ENCODE assay signal across 8 cellular contexts in the genomic region with DNA sequence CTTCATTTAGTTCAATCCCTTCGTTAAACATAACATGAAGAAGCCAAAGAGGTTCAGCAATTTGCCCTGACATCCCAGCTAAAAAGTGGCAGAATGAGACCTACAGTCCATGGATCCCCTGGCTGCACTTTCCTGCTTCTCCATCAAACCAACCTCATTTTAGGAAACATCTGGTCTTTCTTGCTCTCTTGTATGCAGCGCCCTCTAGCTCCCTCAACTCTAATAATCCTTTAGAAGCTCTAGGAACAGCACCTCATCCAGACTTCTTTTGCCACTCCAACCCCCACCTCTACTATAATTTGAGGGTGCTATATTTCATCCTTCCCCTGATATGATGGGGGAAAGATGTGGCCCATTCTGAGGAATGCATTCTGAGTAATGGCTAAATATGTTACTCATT. TPM values are rescaled to one million over a fixed set of nuclear protein-coding genes. Genes with fewer than 3 reads are reported as not detected.
DNase-seq lines count a peak whose midpoint lies in the region; ATAC-seq and TF ChIP-seq lines count a peak whose summit lies in the region.

No MANE protein-coding gene starts in this region.

- POLR2A ChIA-PET in RWPE1 (lab: Yijun Ruan, JAX; ENCODE audit: low non-redundant PET): no interaction called here

- intact Hi-C loops in stomach (cut with DNase I; ENCODE audit: low total_unique reads): no loop called here

- H3K27me3 ChIP-seq in parathyroid adenoma (ENCODE audit: control insufficient read depth, insufficient read depth, low read length): no peaks in the 10 kb centered on the region
- no peaks in the 10 kb centered on the region for H3K27me3 ChIP-seq in stomach

- H3K4me1 ChIP-seq in parathyroid adenoma (peaks cover 9% of the 10 kb centered on the region), stomach (peaks cover 0 to 13% (median 6%) of the 10 kb centered on the region in 4 donors)

- H3K27ac Mint-ChIP-seq in activated T-cell treated with anti-CD3 and anti-CD28 coated beads, Interleukin-2, amount 50 U/mL, for 24 hours: peak overlapping the region; percentile 50

- no peak overlapping the region for H3K4me3 ChIP-seq in fibroblast of mammary gland (ENCODE audit: control insufficient read depth, low read depth, low read length)
- no peak overlapping the region for H3K4me3 ChIP-seq in parathyroid adenoma (ENCODE audit: low read depth, low read length)
- no peak overlapping the region for H3K4me3 ChIP-seq in stomach

- TF ChIP-seq CTCF in RWPE1 (conservative IDR thresholded peaks at IDR 0.05; ENCODE audit: low read depth): peak; percentile 14; the same call in 1 of the 2 replicates
- peak; percentile 84 for TF ChIP-seq CTCF in fibroblast of mammary gland (conservative IDR thresholded peaks at IDR 0.05; ENCODE audit: control insufficient read depth, insufficient read depth, low read depth, low read length)
- peak; percentile 47 for TF ChIP-seq CTCF in parathyroid adenoma (IDR thresholded peaks at IDR 0.05)
- peak in 3 of 7 experiments; percentile 17 to 34 (median 32) for TF ChIP-seq CTCF in stomach (IDR thresholded peaks at IDR 0.05)

- no peak overlapping the region for H3K4me2 ChIP-seq in parathyroid adenoma (ENCODE audit: low read length)

- H3K27ac ChIP-seq in RWPE1 (no peak overlapping the region), parathyroid adenoma (no peak overlapping the region), stomach (no peak overlapping the region)

- peaks cover 43% of the 10 kb centered on the region for H3K36me3 Mint-ChIP-seq in activated T-cell treated with anti-CD3 and anti-CD28 coated beads, Interleukin-2, amount 50 U/mL, for 24 hours (ENCODE audit: low read depth)

- no peak for TF ChIP-seq EP300 in stomach (IDR thresholded peaks at IDR 0.05)

- DNase-seq in activated T-cell treated with anti-CD3 and anti-CD28 coated beads, Interleukin-2, amount 50 U/mL, for 24 hours: no peak
- no peak for DNase-seq in activated T-cell treated with anti-CD3 and anti-CD28 coated beads, Interleukin-2, amount 50 U/mL, for 1 hour
- DNase-seq in RWPE1 (ENCODE audit: low spot score) (peak; percentile 36), fibroblast of mammary gland (ENCODE audit: low read depth) (peak; percentile 76), stomach (no peak)
- DNase-seq in NK-92 treated with Interleukin-12 subunit alpha and Interleukin-12 subunit beta, amount 100 ng/mL, for 24 hours (lab: John Stamatoyannopoulos, UW): no peak

- no peak overlapping the region for H2AFZ ChIP-seq in parathyroid adenoma

- no peak overlapping the region for H3K4me3 Mint-ChIP-seq in activated T-cell treated with anti-CD3 and anti-CD28 coated beads, Interleukin-2, amount 50 U/mL, for 24 hours

- no peaks in the 10 kb centered on the region for H3K27me3 Mint-ChIP-seq in activated T-cell treated with anti-CD3 and anti-CD28 coated beads, Interleukin-2, amount 50 U/mL, for 24 hours

- H3K79me2 ChIP-seq in parathyroid adenoma: no peaks in the 10 kb centered on the region

- H3K9me3 ChIP-seq in parathyroid adenoma (ENCODE audit: control insufficient read depth, low read length) (no peaks in the 10 kb centered on the region), stomach (no peaks in the 10 kb centered on the region)

- peaks cover 21% of the 10 kb centered on the region for H3K4me1 Mint-ChIP-seq in activated T-cell treated with anti-CD3 and anti-CD28 coated beads, Interleukin-2, amount 50 U/mL, for 24 hours (ENCODE audit: low read depth)

- peak; percentile 53 for ATAC-seq in HG02884 (IDR thresholded peaks at IDR 0.05; ENCODE audit: unreplicated experiment)

- H3K36me3 ChIP-seq in parathyroid adenoma (ENCODE audit: control insufficient read depth, insufficient read depth, low read length) (no peaks in the 10 kb centered on the region), stomach (peaks cover 0 to 16% (median 13%) of the 10 kb centered on the region in 4 donors)

- no peak overlapping the region for H3K9ac ChIP-seq in parathyroid adenoma

- H3K9me3 Mint-ChIP-seq in activated T-cell treated with anti-CD3 and anti-CD28 coated beads, Interleukin-2, amount 50 U/mL, for 24 hours: no peaks in the 10 kb centered on the region

- WGBS in stomach, 5 donors: 28 to 46% (median 35%) methylated on average over 2 of the region's 2 CpGs

- no peak for TF ChIP-seq POLR2A in stomach (IDR thresholded peaks at IDR 0.05)

- CTCF ChIA-PET in RWPE1 (lab: Yijun Ruan, JAX): interaction anchor here (0.6 to 2.6 kb wide), 8 partner anchors 10 to 1182 kb away, joined by 3 to 9 read pairs (median 4); no protein-coding TSS in a partner anchor

RNA-seq across cellular contexts. Expression of gene CNTF, which starts 7.4 kb away (rescaled TPM):
- 1 to 10 TPM in 1 of 5 donors, not detected in 4; 3.9 TPM for total RNA-seq in stomach
- polyA plus RNA-seq in stomach: under 1 TPM; 0.25 to 0.92 (median 0.28) TPM

RNA-seq across cellular contexts. Expression of gene ZFP91, which starts 51.0 kb away (rescaled TPM):
- total RNA-seq in stomach: 10 to 100 TPM; 20.4 to 67.6 (median 32.1) TPM
- polyA plus RNA-seq in stomach: 10 to 100 TPM in 2 of 3 donors, 1 to 10 TPM in 1; 9.4 to 27.0 (median 19.6) TPM

RNA-seq across cellular contexts. Expression of gene LPXN, which starts 54.2 kb away (rescaled TPM):
- 10 to 100 TPM in 2 of 5 donors, 1 to 10 TPM in 2, not detected in 1; 5.4 to 18.7 (median 8.7) TPM for total RNA-seq in stomach
- 1 to 10 TPM; 5.3 to 8.9 (median 5.9) TPM for polyA plus RNA-seq in stomach

Comparison
In these comparisons a context has a peak if more than half of its experiments do, and no peak if none do; other contexts are left out.
1. DNase-seq: peak in RWPE1 (single experiment) and fibroblast of mammary gland (single experiment); none in activated T-cell treated with anti-CD3 and anti-CD28 coated beads, Interleukin-2, amount 50 U/mL, for 24 hours (single experiment), activated T-cell treated with anti-CD3 and anti-CD28 coated beads, Interleukin-2, amount 50 U/mL, for 1 hour (single experiment), stomach (single experiment) and NK-92 treated with Interleukin-12 subunit alpha and Interleukin-12 subunit beta, amount 100 ng/mL, for 24 hours (single experiment).